8 cellular contexts compared by ENCODE assay signal in genomic region chr12:989751-990278, GRCh38. TPM values are rescaled to one million over a fixed set of nuclear protein-coding genes. Genes with fewer than 3 reads are reported as not detected.
DNase-seq lines count a peak whose midpoint lies in the region; ATAC-seq and TF ChIP-seq lines count a peak whose summit lies in the region.

No MANE protein-coding gene starts in this region.

- CTCF ChIA-PET in PC-9 (lab: Charles Lee): no interaction called here

- H3K36me3 ChIP-seq in PC-9 (ENCODE audit: low read depth) (no peaks in the 10 kb centered on the region), left lung (no peaks in the 10 kb centered on the region), suprapubic skin (no peaks in the 10 kb centered on the region)

- H3K9me3 Mint-ChIP-seq in CD14-positive monocyte: no peaks in the 10 kb centered on the region

- H3K4me1 Mint-ChIP-seq in CD14-positive monocyte: peaks cover 46% of the 10 kb centered on the region

- 0 out of 2 replicates have a peak, but pooled peaks cover 6% of the 10 kb centered on the region for H4K20me1 ChIP-seq in PC-9 (ENCODE audit: insufficient read depth)

- peak overlapping the region; percentile 87 for H3K4me2 ChIP-seq in PC-9

- H3K9me3 ChIP-seq in PC-9 (ENCODE audit: insufficient read depth, low read depth) (no peaks in the 10 kb centered on the region), left lung (no peaks in the 10 kb centered on the region), suprapubic skin (no peaks in the 10 kb centered on the region)

- H3K4me1 ChIP-seq in PC-9 (replicated peaks; ENCODE audit: insufficient read depth): peaks cover 34% of the 10 kb centered on the region
- peaks cover 10 to 46% of the 10 kb centered on the region in 2 donors for H3K4me1 ChIP-seq in left lung
- peaks cover 34% of the 10 kb centered on the region for H3K4me1 ChIP-seq in suprapubic skin

- H3K27me3 Mint-ChIP-seq in CD14-positive monocyte (ENCODE audit: low read depth in 3 of 3): peaks cover 0 to 2% (median 1%) of the 10 kb centered on the region in 3 donors

- ATAC-seq in left lung (peak; percentile 21), HG03095 (IDR thresholded peaks at IDR 0.05; ENCODE audit: unreplicated experiment) (no peak)

- no peak for TF ChIP-seq CTCF in CD14-positive monocyte (IDR thresholded peaks at IDR 0.05)
- no peak for TF ChIP-seq CTCF in HL-60 (IDR thresholded peaks at IDR 0.05; ENCODE audit: insufficient read depth, low read length)
- TF ChIP-seq CTCF in PC-9 (conservative IDR thresholded peaks at IDR 0.05): no peak
- peak; percentile 41 for TF ChIP-seq CTCF in choroid plexus epithelial cell (conservative IDR thresholded peaks at IDR 0.05; ENCODE audit: low read depth, low read length)
- no peak for TF ChIP-seq CTCF in left lung (IDR thresholded peaks at IDR 0.05)
- TF ChIP-seq CTCF in suprapubic skin (IDR thresholded peaks at IDR 0.05): no peak

- H3K27ac Mint-ChIP-seq in CD14-positive monocyte: peak overlapping the region; percentile 88 to 96 (median 90)

- TF ChIP-seq POLR2A in suprapubic skin (IDR thresholded peaks at IDR 0.05): no peak

- H3K27me3 ChIP-seq in HL-60 (ENCODE audit: insufficient read depth, poor library complexity, severe bottlenecking): no peaks in the 10 kb centered on the region
- H3K27me3 ChIP-seq in PC-9 (ENCODE audit: insufficient read depth, low read depth): no peaks in the 10 kb centered on the region
- H3K27me3 ChIP-seq in left lung: no peaks in the 10 kb centered on the region
- H3K27me3 ChIP-seq in suprapubic skin: no peaks in the 10 kb centered on the region

- peaks cover 8 to 9% of the 10 kb centered on the region in 2 donors for H3K36me3 Mint-ChIP-seq in CD14-positive monocyte

- H3F3A ChIP-seq in PC-9 (ENCODE audit: insufficient read depth, low read depth): peaks cover 40% of the 10 kb centered on the region

- WGBS in suprapubic skin: 11% methylated on average over 9 of the region's 9 CpGs

- DNase-seq in CD14-positive monocyte (ENCODE audit: low spot score): no peak
- DNase-seq in HL-60 (ENCODE audit: low read depth in 1 of 2, low spot score in 1 of 2): peak in 1 of 2 experiments; percentile 50
- DNase-seq in PC-9: no peak
- DNase-seq in choroid plexus epithelial cell (ENCODE audit: low read depth): peak; percentile 85
- DNase-seq in left lung: no peak
- DNase-seq in suprapubic skin (ENCODE audit: low spot score in 2 of 2): no peak
- DNase-seq in GDM1 (lab: John Stamatoyannopoulos, UW): no peak

- H3K79me2 ChIP-seq in PC-9 (ENCODE audit: low read depth): peaks cover 28% of the 10 kb centered on the region

- peak overlapping the region; percentile 100 for H2AFZ ChIP-seq in PC-9

- BruUV-seq in PC-9 (replicated peaks; lab: Mats Ljungman, UMichigan): TSS peak; percentile 56

- H3K4me3 Mint-ChIP-seq in CD14-positive monocyte: peak overlapping the region; percentile 82 to 95

- H3K4me3 ChIP-seq in HL-60 (replicated peaks; ENCODE audit: insufficient read depth, low read length) (peak overlapping the region; percentile 69), PC-9 (peak overlapping the region; percentile 83), choroid plexus epithelial cell (ENCODE audit: low read depth, low read length) (peak overlapping the region; percentile 85), left lung (peak overlapping the region; percentile 80 to 85), suprapubic skin (peak overlapping the region; percentile 71)

- POLR2A ChIA-PET in PC-9 (lab: Charles Lee; ENCODE audit: unreplicated experiment): interaction anchor here (0.5 to 0.7 kb wide), 2 partner anchors 69 to 103 kb away, joined by 3 to 15 read pairs; no protein-coding TSS in a partner anchor

- TF ChIP-seq EP300 in suprapubic skin (IDR thresholded peaks at IDR 0.05): no peak

- no peaks in the 10 kb centered on the region for H3K9me2 ChIP-seq in PC-9 (ENCODE audit: insufficient read depth)

- intact Hi-C loops in CD14-positive monocyte (cut with micrococcal nuclease): loop anchor here (5.0 to 10.0 kb wide), 3 partner anchors 38 to 235 kb away; partner anchors contain the start of genes RAD52 (in 1 of the 2) and WNK1 (in 1 of the 2)
- intact Hi-C loops in PC-9 (cut with micrococcal nuclease; ENCODE audit: unreplicated experiment): loop anchor here (10.0 kb wide), 1 partner anchor 105 kb away; no protein-coding TSS in a partner anchor
- intact Hi-C loops in left lung (cut with DNase I): no loop called here

- H3K27ac ChIP-seq in HL-60 (replicated peaks): peak overlapping the region; percentile 95
- H3K27ac ChIP-seq in PC-9: peak overlapping the region; percentile 72
- peak overlapping the region; percentile 96 to 98 for H3K27ac ChIP-seq in left lung
- peak overlapping the region; percentile 98 for H3K27ac ChIP-seq in suprapubic skin

RNA-seq across cellular contexts. Expression of gene ERC1, which starts 1.2 kb away (rescaled TPM):
- 10 to 100 TPM in 1 of 2 donors, 1 to 10 TPM in 1; 4.0 to 14.3 TPM for polyA plus RNA-seq in CD14-positive monocyte
- total RNA-seq in PC-9 (2021) (47.2 and 52.0 TPM in 2 replicates), left lung (10 to 100 TPM; 63.0 to 64.9 TPM), suprapubic skin (10 to 100 TPM; 28.5 to 71.7 (median 38.5) TPM)

RNA-seq across cellular contexts. Expression of gene RAD52, which starts 40.3 kb away (rescaled TPM):
- polyA plus RNA-seq in CD14-positive monocyte: 1 to 10 TPM in 1 of 2 donors, under 1 TPM in 1; 0.79 to 1.1 TPM
- total RNA-seq in PC-9 (2021) (19.7 and 25.0 TPM in 2 replicates), left lung (10 to 100 TPM; 11.1 to 16.3 TPM), suprapubic skin (10 to 100 TPM in 3 of 4 donors, 1 to 10 TPM in 1; 6.0 to 28.4 (median 14.3) TPM)

Comparison
In these comparisons a context has a peak if more than half of its experiments do, and no peak if none do; other contexts are left out.
1. intact Hi-C loops: an anchor here in CD14-positive monocyte (5.0 to 10.0 kb wide) and PC-9 (10.0 kb wide); none called in left lung.